In the genomic region with DNA sequence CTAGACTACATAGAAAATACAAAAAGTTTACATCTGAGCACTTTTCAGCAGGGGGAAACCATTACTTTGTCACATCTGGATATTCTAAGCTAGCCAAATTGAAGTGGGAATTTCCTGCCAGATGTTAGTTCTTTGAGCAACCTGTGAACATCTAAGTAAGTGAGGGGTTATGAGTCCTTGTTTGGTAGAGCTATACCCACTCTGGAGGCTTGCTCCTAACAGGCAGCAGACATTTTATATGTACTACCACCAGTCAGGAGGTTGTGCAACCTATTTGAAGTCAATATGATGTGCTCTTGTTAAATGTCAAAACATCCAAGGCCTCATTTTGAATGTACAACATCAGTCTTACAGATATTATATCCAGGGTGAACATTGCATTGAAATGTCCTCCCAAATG, we compare ENCODE assay signal across 22 cellular contexts.
DNase-seq lines count a peak whose midpoint lies in the region; ATAC-seq and TF ChIP-seq lines count a peak whose summit lies in the region.
"Had no signal": no experiment of that assay in that cellular context is flagged by ENCODE, and none has a peak within 500 bp of the region (broad histone marks: within the 10 kb centered on the region; RNA-seq: fewer than 3 reads in every experiment).

No MANE protein-coding gene starts in this region.

- peaks cover 10 to 34% (median 27%) of the 10 kb centered on the region in 4 donors for H3K4me1 Mint-ChIP-seq in CD4-positive, CD25-positive, alpha-beta regulatory T cell
- H3K4me1 Mint-ChIP-seq: endodermal cell, WTC11 had no signal

- no peaks in the 10 kb centered on the region for H3K9me3 Mint-ChIP-seq in CD4-positive, CD25-positive, alpha-beta regulatory T cell
- H3K9me3 Mint-ChIP-seq: activated CD4-positive, alpha-beta memory T cell treated with anti-CD3 and anti-CD28 coated beads, Interleukin-2, amount 10 ng/mL, durations not matched to agents 7 days and 5 days; activated naive CD4-positive, alpha-beta T cell treated with anti-CD3 and anti-CD28 coated beads for 36 hours; endodermal cell had no signal

- TF ChIP-seq EP300 in sigmoid colon (IDR thresholded peaks at IDR 0.05): no peak

- no peak overlapping the region for H3K4me3 ChIP-seq in CD4-positive, CD25-positive, alpha-beta regulatory T cell (ENCODE audit: low read depth, low read length)
- H3K4me3 ChIP-seq in HFF-Myc (replicated peaks; ENCODE audit: low read depth, low read length): no peak overlapping the region
- H3K4me3 ChIP-seq in adipocyte (ENCODE audit: low read length): no peak overlapping the region
- no peak overlapping the region for H3K4me3 ChIP-seq in liver (ENCODE audit: low read depth in 1 of 3, low read length in 3 of 3)
- no peak overlapping the region for H3K4me3 ChIP-seq in sigmoid colon
- H3K4me3 ChIP-seq in HAP-1: no peak overlapping the region
- H3K4me3 ChIP-seq: ascending aorta, lung, tibial nerve had no signal

- H3K9me3 ChIP-seq in CD4-positive, CD25-positive, alpha-beta regulatory T cell (ENCODE audit: control insufficient read depth in 2 of 2, low read length in 2 of 2): no peaks in the 10 kb centered on the region
- H3K9me3 ChIP-seq in adipocyte (ENCODE audit: control insufficient read depth, low read length) (no peaks in the 10 kb centered on the region), liver (ENCODE audit: control insufficient read depth in 4 of 4, low read length in 3 of 4) (no peaks in the 10 kb centered on the region), sigmoid colon (no peaks in the 10 kb centered on the region), HAP-1 (no peaks in the 10 kb centered on the region)
- H3K9me3 ChIP-seq: ascending aorta, tibial nerve had no signal

- TF ChIP-seq RAD21 in liver (IDR thresholded peaks at IDR 0.05): no peak

- peaks cover 6% of the 10 kb centered on the region for H3K4me1 ChIP-seq in CD4-positive, CD25-positive, alpha-beta regulatory T cell (ENCODE audit: control insufficient read depth, insufficient read depth, low read length, poor library complexity, severe bottlenecking)
- peaks cover 4% of the 10 kb centered on the region for H3K4me1 ChIP-seq in adipocyte (ENCODE audit: control insufficient read depth, insufficient read depth, low read length)
- H3K4me1 ChIP-seq in liver (ENCODE audit: control insufficient read depth in 4 of 4, insufficient read depth in 4 of 4, low read length in 3 of 4): peaks cover 0 to 10% (median under 1%) of the 10 kb centered on the region in 4 donors
- no peaks in the 10 kb centered on the region for H3K4me1 ChIP-seq in sigmoid colon
- H3K4me1 ChIP-seq in HAP-1: no peaks in the 10 kb centered on the region
- H3K4me1 ChIP-seq: ascending aorta, tibial nerve had no signal

- TF ChIP-seq POLR2A in sigmoid colon (IDR thresholded peaks at IDR 0.05): no peak

- no peaks in the 10 kb centered on the region for H3K27me3 Mint-ChIP-seq in CD4-positive, CD25-positive, alpha-beta regulatory T cell
- H3K27me3 Mint-ChIP-seq: activated CD4-positive, alpha-beta memory T cell treated with anti-CD3 and anti-CD28 coated beads, Interleukin-2, amount 10 ng/mL, durations not matched to agents 7 days and 5 days; T-helper 17 cell had no signal

- H3K27ac Mint-ChIP-seq in CD4-positive, CD25-positive, alpha-beta regulatory T cell: peak overlapping the region in 2 of 3 donors; percentile 11 to 29
- H3K27ac Mint-ChIP-seq: activated CD4-positive, alpha-beta memory T cell treated with anti-CD3 and anti-CD28 coated beads, Interleukin-2, amount 10 ng/mL, durations not matched to agents 7 days and 5 days; activated naive CD4-positive, alpha-beta T cell treated with anti-CD3 and anti-CD28 coated beads for 36 hours; endodermal cell; T-helper 17 cell; WTC11 had no signal

- no peak overlapping the region for H3K27ac ChIP-seq in CD4-positive, CD25-positive, alpha-beta regulatory T cell (ENCODE audit: insufficient read depth, low read length, poor library complexity, severe bottlenecking)
- H3K27ac ChIP-seq in liver (ENCODE audit: low read depth in 1 of 2, low read length in 2 of 2) (no peak overlapping the region), sigmoid colon (no peak overlapping the region)
- H3K27ac ChIP-seq: ascending aorta, tibial nerve had no signal

- no peaks in the 10 kb centered on the region for H3K36me3 ChIP-seq in CD4-positive, CD25-positive, alpha-beta regulatory T cell (ENCODE audit: control insufficient read depth, insufficient read depth, low read length)
- H3K36me3 ChIP-seq in adipocyte (ENCODE audit: control insufficient read depth, insufficient read depth, low read length, severe bottlenecking) (peaks cover 10% of the 10 kb centered on the region), liver (ENCODE audit: control insufficient read depth in 4 of 4, insufficient read depth in 3 of 4, low read depth in 1 of 4, low read length in 3 of 4) (peaks cover 0 to 4% (median 1%) of the 10 kb centered on the region in 4 donors), sigmoid colon (no peaks in the 10 kb centered on the region), HAP-1 (replicated peaks) (no peaks in the 10 kb centered on the region)

- TF ChIP-seq CTCF in HFF-Myc (IDR thresholded peaks at IDR 0.05; ENCODE audit: low read depth, low read length, missing control alignments) (no peak), liver (IDR thresholded peaks at IDR 0.05; ENCODE audit: low read depth, low read length, missing input control) (no peak), sigmoid colon (IDR thresholded peaks at IDR 0.05) (no peak)

- no peak for DNase-seq in CD4-positive, CD25-positive, alpha-beta regulatory T cell
- DNase-seq in HFF-Myc (ENCODE audit: extremely low read depth, low read depth): peak; percentile 66
- peak; percentile 37 for DNase-seq in adipocyte (ENCODE audit: low read depth)
- no peak for DNase-seq in sigmoid colon
- DNase-seq in NCI-H2171 treated with DMSO at 0.1 percent for 48 hours (lab: John Stamatoyannopoulos, UW): no peak
- DNase-seq in HAP-1 (ENCODE audit: low spot score in 2 of 2): no peak
- DNase-seq: activated CD4-positive, alpha-beta memory T cell treated with anti-CD3 and anti-CD28 coated beads, Interleukin-2, amount 10 ng/mL, durations not matched to agents 7 days and 5 days; activated naive CD4-positive, alpha-beta T cell treated with anti-CD3 and anti-CD28 coated beads for 36 hours; activated T-cell treated with anti-CD3 and anti-CD28 coated beads, Interleukin-2, amount 50 U/mL, for 1 hour; EL; endodermal cell; NCI-H1694 treated with DMSO at 0.1 percent for 48 hours; stimulated activated naive CD8-positive, alpha-beta T cell treated with anti-CD3 and anti-CD28 coated beads, Interleukin-15, Interleukin-2, amounts not matched to agents 100 U/mL and 50 U/mL, for 24 hours; T-helper 17 cell had no signal

- H3K27me3 ChIP-seq in CD4-positive, CD25-positive, alpha-beta regulatory T cell (ENCODE audit: control insufficient read depth, insufficient read depth, low read length): no peaks in the 10 kb centered on the region
- H3K27me3 ChIP-seq in adipocyte (replicated peaks; ENCODE audit: control insufficient read depth, insufficient read depth, low read length) (no peaks in the 10 kb centered on the region), liver (ENCODE audit: control insufficient read depth in 4 of 4, insufficient read depth in 4 of 4, low read length in 3 of 4) (no peaks in the 10 kb centered on the region), sigmoid colon (no peaks in the 10 kb centered on the region), HAP-1 (ENCODE audit: low read depth) (no peaks in the 10 kb centered on the region)
- H3K27me3 ChIP-seq: ascending aorta, tibial nerve had no signal

- in situ Hi-C loops in HAP-1 (cut with MboI; ENCODE audit: low sequenced_read_pairs): no loop called here

- H3K4me3 Mint-ChIP-seq in CD4-positive, CD25-positive, alpha-beta regulatory T cell: no peak overlapping the region
- H3K4me3 Mint-ChIP-seq: activated CD4-positive, alpha-beta memory T cell treated with anti-CD3 and anti-CD28 coated beads, Interleukin-2, amount 10 ng/mL, durations not matched to agents 7 days and 5 days; activated naive CD4-positive, alpha-beta T cell treated with anti-CD3 and anti-CD28 coated beads for 36 hours; endodermal cell; T-helper 17 cell; WTC11 had no signal

- H3K9ac ChIP-seq in adipocyte (ENCODE audit: low read length): no peak overlapping the region
- H3K9ac ChIP-seq in liver (ENCODE audit: low read depth in 1 of 2, low read length in 2 of 2): no peak overlapping the region

- ATAC-seq in CD4-positive, CD25-positive, alpha-beta regulatory T cell (ENCODE audit: low read depth in 2 of 2): no peak
- ATAC-seq in GM18867 (IDR thresholded peaks at IDR 0.05; ENCODE audit: unreplicated experiment): no peak
- ATAC-seq: Right ventricle myocardium inferior; sciatic nerve; stimulated activated naive CD8-positive, alpha-beta T cell treated with anti-CD3 and anti-CD28 coated beads, Interleukin-15, Interleukin-2, amounts not matched to agents 100 U/mL and 50 U/mL, for 24 hours; WTC11 had no signal

- H3K36me3 Mint-ChIP-seq in CD4-positive, CD25-positive, alpha-beta regulatory T cell: peaks cover 31% of the 10 kb centered on the region

- intact Hi-C loops in sigmoid colon (cut with DNase I): no loop called here

TF ChIP-seq in liver, 16 proteins besides CTCF, POLR2A, EP300 and RAD21:
- TF ChIP-seq GABPA (IDR thresholded peaks at IDR 0.05 in 1 of 2, conservative IDR thresholded peaks at IDR 0.05 in 1 of 2): no peak
- peak; percentile 14 for TF ChIP-seq YY1 (IDR thresholded peaks at IDR 0.05)

Comparison
In these comparisons a context has a peak if more than half of its experiments do, and no peak if none do; other contexts are left out.
1. DNase-seq: peak in HFF-Myc (single experiment) and adipocyte (single experiment); none in CD4-positive, CD25-positive, alpha-beta regulatory T cell (0 of 3), sigmoid colon (single experiment), NCI-H2171 treated with DMSO at 0.1 percent for 48 hours (single experiment) and HAP-1 (0 of 2).